21 cellular contexts compared by ENCODE assay signal in genomic region chr5:134427540-134428041, GRCh38.
"Had no signal": no experiment of that assay in that cellular context is flagged by ENCODE, and none has a peak within 500 bp of the region (broad histone marks: within the 10 kb centered on the region; RNA-seq: fewer than 3 reads in every experiment).

No MANE protein-coding gene starts in this region.

- H3K4me3 Mint-ChIP-seq: activated CD4-positive, alpha-beta memory T cell treated with anti-CD3 and anti-CD28 coated beads, Interleukin-2, amount 10 ng/mL, durations not matched to agents 7 days and 5 days; activated CD4-positive, alpha-beta T cell treated with anti-CD3 and anti-CD28 coated beads for 36 hours; activated naive CD8-positive, alpha-beta T cell treated with anti-CD3 and anti-CD28 coated beads, Interleukin-2, amount 10 ng/mL, durations not matched to agents 7 days and 5 days; activated T-cell treated with anti-CD3 and anti-CD28 coated beads, Interleukin-2, amount 50 U/mL, for 72 hours; memory B cell; natural killer cell treated with Interleukin-12 subunit alpha and Interleukin-12 subunit beta and Interleukin-15 and Interleukin-18, amount 100 ng/mL, for 72 hours; stimulated activated naive B cell treated with anti-CD40 and anti-IgM and Interleukin-4, amounts not matched to agents 10 μg/mL and 1 μg/mL and 100 μg/mL, for 72 hours had no signal

- H3K27me3 Mint-ChIP-seq: activated CD4-positive, alpha-beta T cell treated with anti-CD3 and anti-CD28 coated beads for 36 hours had no signal

- DNase-seq: activated CD4-positive, alpha-beta memory T cell treated with anti-CD3 and anti-CD28 coated beads, Interleukin-2, amount 10 ng/mL, durations not matched to agents 7 days and 5 days; activated CD4-positive, alpha-beta T cell treated with anti-CD3 and anti-CD28 coated beads for 36 hours; activated CD8-positive, alpha-beta memory T cell treated with anti-CD3 and anti-CD28 coated beads, Interleukin-2, amount 50 U/mL, for 4 hours; activated gamma-delta T cell treated with Interleukin-2 at 50 U/mL for 16 hours; activated naive CD8-positive, alpha-beta T cell treated with anti-CD3 and anti-CD28 coated beads, Interleukin-2, amount 10 ng/mL, durations not matched to agents 7 days and 5 days; activated T-cell treated with anti-CD3 and anti-CD28 coated beads, Interleukin-2, amount 50 U/mL, for 72 hours; anterior cingulate cortex; dermis blood vessel endothelial cell; erythroblast; kidney; left ventricle myocardium inferior; occipital lobe; right lobe of liver; stimulated activated CD4-positive, alpha-beta T cell treated with anti-CD3 and anti-CD28 coated beads, Interleukin-1b, Interleukin-23, amount 100 ng/mL, for 48 hours; stimulated activated naive B cell treated with anti-CD40 and anti-IgM and Interleukin-4, amounts not matched to agents 10 μg/mL and 1 μg/mL and 100 μg/mL, for 72 hours; T1000 had no signal

- H3K4me1 Mint-ChIP-seq: activated naive CD8-positive, alpha-beta T cell treated with anti-CD3 and anti-CD28 coated beads, Interleukin-2, amount 10 ng/mL, durations not matched to agents 7 days and 5 days; memory B cell had no signal

- H3K36me3 Mint-ChIP-seq: activated naive CD8-positive, alpha-beta T cell treated with anti-CD3 and anti-CD28 coated beads, Interleukin-2, amount 10 ng/mL, durations not matched to agents 7 days and 5 days; memory B cell; natural killer cell treated with Interleukin-12 subunit alpha and Interleukin-12 subunit beta and Interleukin-15 and Interleukin-18, amount 100 ng/mL, for 72 hours; stimulated activated naive B cell treated with anti-CD40 and anti-IgM and Interleukin-4, amounts not matched to agents 10 μg/mL and 1 μg/mL and 100 μg/mL, for 72 hours had no signal

- H3K9me3 Mint-ChIP-seq: activated CD4-positive, alpha-beta memory T cell treated with anti-CD3 and anti-CD28 coated beads, Interleukin-2, amount 10 ng/mL, durations not matched to agents 7 days and 5 days; activated naive CD8-positive, alpha-beta T cell treated with anti-CD3 and anti-CD28 coated beads, Interleukin-2, amount 10 ng/mL, durations not matched to agents 7 days and 5 days; activated T-cell treated with anti-CD3 and anti-CD28 coated beads, Interleukin-2, amount 50 U/mL, for 72 hours; memory B cell; natural killer cell treated with Interleukin-12 subunit alpha and Interleukin-12 subunit beta and Interleukin-15 and Interleukin-18, amount 100 ng/mL, for 72 hours; stimulated activated naive B cell treated with anti-CD40 and anti-IgM and Interleukin-4, amounts not matched to agents 10 μg/mL and 1 μg/mL and 100 μg/mL, for 72 hours had no signal

- H3K27ac ChIP-seq: hepatocyte, left ventricle myocardium inferior, prostate gland, right lobe of liver, tibial nerve had no signal

- H3K27ac Mint-ChIP-seq: activated CD4-positive, alpha-beta memory T cell treated with anti-CD3 and anti-CD28 coated beads, Interleukin-2, amount 10 ng/mL, durations not matched to agents 7 days and 5 days; activated CD4-positive, alpha-beta T cell treated with anti-CD3 and anti-CD28 coated beads for 36 hours; activated naive CD8-positive, alpha-beta T cell treated with anti-CD3 and anti-CD28 coated beads, Interleukin-2, amount 10 ng/mL, durations not matched to agents 7 days and 5 days; activated T-cell treated with anti-CD3 and anti-CD28 coated beads, Interleukin-2, amount 50 U/mL, for 72 hours; memory B cell; natural killer cell treated with Interleukin-12 subunit alpha and Interleukin-12 subunit beta and Interleukin-15 and Interleukin-18, amount 100 ng/mL, for 72 hours; stimulated activated naive B cell treated with anti-CD40 and anti-IgM and Interleukin-4, amounts not matched to agents 10 μg/mL and 1 μg/mL and 100 μg/mL, for 72 hours had no signal
